Comparison of ENCODE assay signal across 1 cellular context in genomic region chr20:36873498-36874189, GRCh38.
TF ChIP-seq lines count a peak whose summit lies in the region.

No MANE protein-coding gene starts in this region.

TF ChIP-seq in HepG2, 621 proteins besides CTCF, POLR2A, EP300 and RAD21 (continued from another document):
- no peak for TF ChIP-seq ZNF687 (CRISPR knock-in tag; IDR thresholded peaks at IDR 0.05)
- TF ChIP-seq FOXO4 (CRISPR knock-in tag; conservative IDR thresholded peaks at IDR 0.05), result 0 out of 2 replicates have a peak, but pooled peaks have one; percentile 88
- no peak; the same call in 1 of the 2 replicates for TF ChIP-seq NR2F6 (IDR thresholded peaks at IDR 0.05)
- TF ChIP-seq NR2F6 (CRISPR knock-in tag; IDR thresholded peaks at IDR 0.05), result 0 out of 2 replicates have a peak, but pooled peaks have one; percentile 5
- 0 out of 2 replicates have a peak, but pooled peaks have one; percentile 33 for TF ChIP-seq ZBTB43 (CRISPR knock-in tag; conservative IDR thresholded peaks at IDR 0.05)
- 0 out of 2 replicates have a peak, but pooled peaks have one; percentile 43 for TF ChIP-seq TFE3 (CRISPR knock-in tag; IDR thresholded peaks at IDR 0.05)
- TF ChIP-seq ZNF629 (CRISPR knock-in tag; conservative IDR thresholded peaks at IDR 0.05), result 0 out of 2 replicates have a peak, but pooled peaks have one; percentile 36
- TF ChIP-seq ZGPAT (CRISPR knock-in tag; IDR thresholded peaks at IDR 0.05), result no peak
- TF ChIP-seq JUN (CRISPR knock-in tag; IDR thresholded peaks at IDR 0.05), result 0 out of 2 replicates have a peak, but pooled peaks have one; percentile 14
- peak; percentile 64; the same call in 1 of the 2 replicates for TF ChIP-seq ZNF704 (CRISPR knock-in tag; IDR thresholded peaks at IDR 0.05; ENCODE audit: borderline replicate concordance)
- TF ChIP-seq PRDM15 (CRISPR knock-in tag; IDR thresholded peaks at IDR 0.05), result peak; percentile 52; the same call in 1 of the 2 replicates
- TF ChIP-seq ZNF574 (CRISPR knock-in tag; IDR thresholded peaks at IDR 0.05), result no peak
- 0 out of 2 replicates have a peak, but pooled peaks have one; percentile 35 for TF ChIP-seq PHF21A (CRISPR knock-in tag; IDR thresholded peaks at IDR 0.05)
- no peak for TF ChIP-seq ISL2 (CRISPR knock-in tag; IDR thresholded peaks at IDR 0.05)
- TF ChIP-seq BRD4 (CRISPR knock-in tag; IDR thresholded peaks at IDR 0.05), result no peak
- no peak for TF ChIP-seq MAFG (CRISPR knock-in tag; IDR thresholded peaks at IDR 0.05)
- peak; percentile 24; the same call in 1 of the 2 replicates for TF ChIP-seq HNF4A (CRISPR knock-in tag; IDR thresholded peaks at IDR 0.05)
- no peak for TF ChIP-seq ARID2 (CRISPR knock-in tag; IDR thresholded peaks at IDR 0.05; ENCODE audit: borderline replicate concordance)
- 0 out of 2 replicates have a peak, but pooled peaks have one; percentile 1 for TF ChIP-seq HOXA3 (CRISPR knock-in tag; IDR thresholded peaks at IDR 0.05)
- TF ChIP-seq ZNF230 (CRISPR knock-in tag; IDR thresholded peaks at IDR 0.05), result 0 out of 2 replicates have a peak, but pooled peaks have one; percentile 16
- TF ChIP-seq FOSL2 (CRISPR knock-in tag; IDR thresholded peaks at IDR 0.05), result 0 out of 2 replicates have a peak, but pooled peaks have one; percentile 20
- TF ChIP-seq NCOA2 (CRISPR knock-in tag; IDR thresholded peaks at IDR 0.05), result no peak
- peak; percentile 72; the same call in 1 of the 2 replicates for TF ChIP-seq ZNF768 (CRISPR knock-in tag; IDR thresholded peaks at IDR 0.05)
- peak; percentile 78; the same call in 1 of the 2 replicates for TF ChIP-seq ADNP (CRISPR knock-in tag; IDR thresholded peaks at IDR 0.05)
- TF ChIP-seq KMT2A (CRISPR knock-in tag; IDR thresholded peaks at IDR 0.05), result no peak
- 0 out of 2 replicates have a peak, but pooled peaks have one; percentile 34 for TF ChIP-seq ZNF639 (CRISPR knock-in tag; conservative IDR thresholded peaks at IDR 0.05)
- TF ChIP-seq DMAP1 (CRISPR knock-in tag; IDR thresholded peaks at IDR 0.05), result 0 out of 2 replicates have a peak, but pooled peaks have one; percentile 34
- peak; percentile 59; the same call in 1 of the 2 replicates for TF ChIP-seq ZMYM3 (CRISPR knock-in tag; IDR thresholded peaks at IDR 0.05)
